Comparison of ENCODE assay signal across 27 cellular contexts in the genomic region with DNA sequence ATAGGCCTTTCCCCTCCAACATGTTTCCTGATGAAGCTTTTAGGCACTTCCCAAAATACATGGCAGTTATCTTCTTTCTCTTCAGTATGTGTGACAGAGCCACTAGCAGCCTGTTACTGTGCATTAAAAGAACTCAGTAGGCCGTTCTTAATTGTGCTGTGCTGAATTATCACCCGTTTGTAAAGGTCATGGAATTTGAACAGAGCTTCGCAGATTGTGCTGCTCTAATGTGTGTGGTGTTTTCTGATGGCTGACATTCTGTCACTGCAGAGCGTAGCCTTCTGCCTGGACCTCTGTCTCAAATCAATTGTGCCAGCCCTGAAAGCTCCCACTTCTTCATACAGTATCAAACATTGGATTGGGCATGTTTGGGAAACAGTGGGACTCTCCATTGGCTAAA.
"Had no signal": no experiment of that assay in that cellular context is flagged by ENCODE, and none has a peak within 500 bp of the region (broad histone marks: within the 10 kb centered on the region; RNA-seq: fewer than 3 reads in every experiment).

No MANE protein-coding gene starts in this region.

- H3K4me3 ChIP-seq: lung, mucosa of descending colon, pancreas, prostate gland, right lobe of liver, smooth muscle cell, stomach, testis, thyroid gland, transverse colon, upper lobe of left lung, vagina had no signal

- H3K4me1 Mint-ChIP-seq: stimulated activated naive B cell treated with anti-CD40 and anti-IgM and Interleukin-4, amounts not matched to agents 10 μg/mL and 1 μg/mL and 100 μg/mL, for 72 hours had no signal

- H3K27me3 Mint-ChIP-seq: naive thymus-derived CD4-positive, alpha-beta T cell; natural killer cell treated with Interleukin-12 subunit alpha and Interleukin-12 subunit beta and Interleukin-15 and Interleukin-18, amount 100 ng/mL, for 72 hours; stimulated activated naive B cell treated with anti-CD40 and anti-IgM and Interleukin-4, amounts not matched to agents 10 μg/mL and 1 μg/mL and 100 μg/mL, for 72 hours had no signal

- H3K27me3 ChIP-seq: neutrophil, pancreas, right lobe of liver, stomach, testis, thyroid gland, transverse colon, upper lobe of left lung, vagina had no signal

- H3K27ac ChIP-seq: neutrophil, pancreas, prostate gland, right lobe of liver, stomach, testis, thyroid gland, transverse colon, upper lobe of left lung, vagina had no signal

- H3K9me3 ChIP-seq: neutrophil, pancreas, prostate gland, right lobe of liver, testis, thyroid gland, vagina had no signal

- ATAC-seq: left lobe of liver; mucosa of descending colon; naive thymus-derived CD4-positive, alpha-beta T cell; natural killer cell treated with Interleukin-12 subunit alpha and Interleukin-12 subunit beta and Interleukin-15 and Interleukin-18, amount 100 ng/mL, for 72 hours; pancreas; right lobe of liver; stimulated activated naive B cell treated with anti-CD40 and anti-IgM and Interleukin-4, amounts not matched to agents 10 μg/mL and 1 μg/mL and 100 μg/mL, for 72 hours; stimulated activated naive CD8-positive, alpha-beta T cell treated with anti-CD3 and anti-CD28 coated beads, Interleukin-15, Interleukin-2, amounts not matched to agents 100 U/mL and 50 U/mL, for 24 hours had no signal

- H3K4me1 ChIP-seq: prostate gland, testis had no signal

- H3K27ac Mint-ChIP-seq: immature natural killer cell; natural killer cell treated with Interleukin-12 subunit alpha and Interleukin-12 subunit beta and Interleukin-15 and Interleukin-18, amount 100 ng/mL, for 72 hours; stimulated activated naive B cell treated with anti-CD40 and anti-IgM and Interleukin-4, amounts not matched to agents 10 μg/mL and 1 μg/mL and 100 μg/mL, for 72 hours had no signal

- H3K36me3 ChIP-seq: pancreas, prostate gland, right lobe of liver, thyroid gland had no signal

- H3K4me3 Mint-ChIP-seq: immature natural killer cell; naive thymus-derived CD4-positive, alpha-beta T cell; natural killer cell treated with Interleukin-12 subunit alpha and Interleukin-12 subunit beta and Interleukin-15 and Interleukin-18, amount 100 ng/mL, for 72 hours; neural crest cell; stimulated activated naive B cell treated with anti-CD40 and anti-IgM and Interleukin-4, amounts not matched to agents 10 μg/mL and 1 μg/mL and 100 μg/mL, for 72 hours had no signal

- DNase-seq: hypothalamus; immature natural killer cell; kidney; midbrain; mucosa of descending colon; naive thymus-derived CD4-positive, alpha-beta T cell; pancreas; posterior cingulate gyrus; retina; right lobe of liver; stimulated activated CD4-positive, alpha-beta T cell treated with anti-CD3 and anti-CD28 coated beads, Interleukin-1b, Interleukin-23, amount 100 ng/mL, for 48 hours; stimulated activated CD4-positive, alpha-beta T cell treated with anti-CD3 and anti-CD28 coated beads, Interleukin-2, amount 100 ng/mL, for 48 hours; stimulated activated naive B cell treated with anti-CD40 and anti-IgM and Interleukin-4, amounts not matched to agents 10 μg/mL and 1 μg/mL and 100 μg/mL, for 72 hours; stimulated activated naive CD8-positive, alpha-beta T cell treated with anti-CD3 and anti-CD28 coated beads, Interleukin-15, Interleukin-2, amounts not matched to agents 100 U/mL and 50 U/mL, for 24 hours; stomach; testis; thyroid gland; transverse colon; upper lobe of left lung had no signal
